ENCODE assay signal across 8 cellular contexts in the genomic region with DNA sequence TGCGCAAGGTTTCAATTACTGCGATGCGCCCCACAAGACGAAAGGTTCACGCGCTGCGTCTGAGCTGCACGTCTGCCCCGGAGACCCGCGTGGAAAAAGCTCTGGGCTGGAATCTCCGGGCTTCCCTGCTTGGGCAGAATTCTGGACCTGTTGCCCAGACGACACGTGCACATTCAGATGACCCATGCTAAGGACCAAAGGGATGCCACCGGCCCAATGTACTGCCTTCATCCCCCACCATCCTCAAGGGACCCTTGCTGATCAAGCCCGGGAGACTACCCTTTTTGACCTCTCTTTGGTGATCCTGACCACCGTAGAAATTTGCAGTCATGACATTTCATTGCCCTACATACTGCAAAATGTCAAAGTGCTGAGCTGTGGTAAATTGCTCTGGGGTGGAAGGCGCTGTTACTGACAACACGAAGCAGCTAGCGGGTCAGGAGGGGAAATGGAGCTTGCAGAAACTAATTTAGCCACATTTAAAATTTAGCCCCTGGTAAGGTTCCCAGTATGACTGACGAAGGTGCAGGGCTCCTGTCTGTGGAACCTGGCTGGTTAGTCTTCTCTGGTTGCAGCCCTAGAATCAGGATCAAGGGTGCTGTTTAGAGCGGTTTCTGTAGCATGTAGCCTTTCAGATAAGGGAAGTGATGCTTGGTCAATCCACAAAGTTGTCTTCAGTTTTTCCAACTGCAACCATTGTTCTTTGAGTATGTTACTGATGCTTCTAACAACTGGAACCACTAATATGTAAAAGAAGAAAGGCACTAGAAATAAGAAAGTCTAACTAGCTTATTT.
DNase-seq lines count a peak whose midpoint lies in the region; ATAC-seq and TF ChIP-seq lines count a peak whose summit lies in the region.

No MANE protein-coding gene starts in this region.

- H3K36me3 ChIP-seq in Peyer's patch: peaks cover 0 to 20% (median 0%) of the 10 kb centered on the region in 3 donors
- no peaks in the 10 kb centered on the region for H3K36me3 ChIP-seq in psoas muscle (ENCODE audit: insufficient read depth in 1 of 2, low read depth in 1 of 2)

- H3K27me3 ChIP-seq in Peyer's patch (no peaks in the 10 kb centered on the region), psoas muscle (ENCODE audit: insufficient read depth in 3 of 3, low read length in 2 of 3) (peaks cover 0 to 21% (median 11%) of the 10 kb centered on the region in 3 donors)

- peak overlapping the region; percentile 59; the same call in 1 of the 2 replicates for H3K4me3 ChIP-seq in GM08714 (ENCODE audit: low read length)
- peak overlapping the region; percentile 54 to 90 (median 70) for H3K4me3 ChIP-seq in Peyer's patch
- peak overlapping the region; percentile 71 for H3K4me3 ChIP-seq in fibroblast of mammary gland (ENCODE audit: control insufficient read depth, low read depth, low read length)
- peak overlapping the region; percentile 70 for H3K4me3 ChIP-seq in psoas muscle

- H3K9me3 ChIP-seq in Peyer's patch: no peaks in the 10 kb centered on the region
- H3K9me3 ChIP-seq in psoas muscle: no peaks in the 10 kb centered on the region

- 14 to 17% (median 16%) methylated on average over 22 of the region's 22 CpGs for WGBS in psoas muscle, 3 donors

- no peak for ATAC-seq in psoas muscle
- no peak for ATAC-seq in GM21619 (IDR thresholded peaks at IDR 0.05; ENCODE audit: unreplicated experiment)
- ATAC-seq in HG03521 (IDR thresholded peaks at IDR 0.05; ENCODE audit: unreplicated experiment): no peak

- intact Hi-C loops in psoas muscle (cut with DNase I): loop anchor here in 1 of 2 donors (5.0 kb wide), 1 partner anchor 114 kb away; no protein-coding TSS in a partner anchor

- H3K4me1 ChIP-seq in Peyer's patch (peaks cover 0 to 43% (median 3%) of the 10 kb centered on the region in 4 donors), psoas muscle (peaks cover 5% of the 10 kb centered on the region)

- DNase-seq in Peyer's patch: no peak
- no peak for DNase-seq in fibroblast of mammary gland (ENCODE audit: low read depth)
- no peak for DNase-seq in psoas muscle
- DNase-seq in cerebellum (ENCODE audit: low spot score): no peak
- DNase-seq in GM20000 (ENCODE audit: low spot score): no peak

- H3K27ac ChIP-seq in Peyer's patch: peak overlapping the region; percentile 72 to 84 (median 78)
- no peak overlapping the region for H3K27ac ChIP-seq in psoas muscle

- TF ChIP-seq CTCF in Peyer's patch (IDR thresholded peaks at IDR 0.05) (no peak), fibroblast of mammary gland (conservative IDR thresholded peaks at IDR 0.05; ENCODE audit: control insufficient read depth, insufficient read depth, low read depth, low read length) (no peak), psoas muscle (IDR thresholded peaks at IDR 0.05) (no peak), GM20000 (IDR thresholded peaks at IDR 0.05; ENCODE audit: extremely low read depth, missing control alignments) (no peak)

- no peak for TF ChIP-seq POLR2A in Peyer's patch (IDR thresholded peaks at IDR 0.05)
